ENCODE assay signal across 22 cellular contexts in the genomic region with DNA sequence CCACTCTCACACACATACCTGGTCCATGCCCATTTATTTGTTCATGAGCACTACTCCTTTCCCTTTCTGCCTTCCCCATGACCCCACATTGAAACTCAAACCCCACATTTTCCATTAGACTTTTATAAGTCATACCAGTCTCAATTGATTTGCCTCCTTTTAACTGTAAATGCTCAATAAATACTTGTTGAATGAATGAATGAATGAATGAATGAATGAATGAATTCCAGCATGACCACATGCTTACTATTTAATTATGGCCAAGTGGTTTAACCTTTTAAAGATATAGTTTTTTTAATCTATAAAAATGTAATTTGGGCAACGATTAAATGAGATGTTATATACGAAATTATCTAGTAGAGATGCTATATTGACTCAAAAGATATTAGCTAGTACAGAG. TPM values are rescaled to one million over a fixed set of nuclear protein-coding genes. Genes with fewer than 3 reads are reported as not detected.
DNase-seq lines count a peak whose midpoint lies in the region; ATAC-seq, FAIRE-seq and TF ChIP-seq lines count a peak whose summit lies in the region.
"Had no signal": no experiment of that assay in that cellular context is flagged by ENCODE, and none has a peak within 500 bp of the region (broad histone marks: within the 10 kb centered on the region; RNA-seq: fewer than 3 reads in every experiment).

No MANE protein-coding gene starts in this region.

- peak overlapping the region; percentile 11 to 91 (median 55) for H3K27ac Mint-ChIP-seq in nephron
- no peak overlapping the region for H3K27ac Mint-ChIP-seq in HFFc6
- H3K27ac Mint-ChIP-seq: activated CD8-positive, alpha-beta T cell treated with anti-CD3 and anti-CD28 coated beads for 36 hours; activated T-helper 17 cell treated with anti-CD3 and anti-CD28 coated beads, Interleukin-2, amount 50 U/mL, for 72 hours; memory B cell had no signal

- ATAC-seq in Right ventricle myocardium inferior (no peak), GM18517 (IDR thresholded peaks at IDR 0.05; ENCODE audit: unreplicated experiment) (no peak)
- ATAC-seq: activated CD8-positive, alpha-beta T cell treated with anti-CD3 and anti-CD28 coated beads for 36 hours; activated T-helper 17 cell treated with anti-CD3 and anti-CD28 coated beads, Interleukin-2, amount 50 U/mL, for 72 hours had no signal

- no peak overlapping the region for H3K4me3 ChIP-seq in stomach
- H3K4me3 ChIP-seq: upper lobe of left lung had no signal

- no peak for TF ChIP-seq POLR2A in stomach (IDR thresholded peaks at IDR 0.05)

- TF ChIP-seq CTCF in nephron (IDR thresholded peaks at IDR 0.05; ENCODE audit: unreplicated experiment in 3 of 3) (no peak), stomach (IDR thresholded peaks at IDR 0.05) (no peak), HFFc6 (IDR thresholded peaks at IDR 0.05) (no peak)

- H3K27me3 Mint-ChIP-seq in nephron (ENCODE audit: low read depth) (no peaks in the 10 kb centered on the region), HFFc6 (ENCODE audit: insufficient read depth) (no peaks in the 10 kb centered on the region; the same call in 1 of the 2 replicates)
- H3K27me3 Mint-ChIP-seq: activated CD8-positive, alpha-beta T cell treated with anti-CD3 and anti-CD28 coated beads for 36 hours; activated T-helper 17 cell treated with anti-CD3 and anti-CD28 coated beads, Interleukin-2, amount 50 U/mL, for 72 hours had no signal

- no peaks in the 10 kb centered on the region for H3K36me3 Mint-ChIP-seq in nephron (ENCODE audit: low read depth)
- H3K36me3 Mint-ChIP-seq in HFFc6 (ENCODE audit: low read depth): no peaks in the 10 kb centered on the region
- H3K36me3 Mint-ChIP-seq: memory B cell had no signal

- H3K9me3 Mint-ChIP-seq in nephron (no peaks in the 10 kb centered on the region), HFFc6 (no peaks in the 10 kb centered on the region)
- H3K9me3 Mint-ChIP-seq: activated CD8-positive, alpha-beta T cell treated with anti-CD3 and anti-CD28 coated beads for 36 hours; activated T-helper 17 cell treated with anti-CD3 and anti-CD28 coated beads, Interleukin-2, amount 50 U/mL, for 72 hours; memory B cell had no signal

- intact Hi-C loops in stomach (cut with DNase I; ENCODE audit: low total_unique reads): no loop called here
- intact Hi-C loops in Right ventricle myocardium inferior (cut with DNase I): no loop called here

- no peaks in the 10 kb centered on the region for H3K9me3 ChIP-seq in stomach
- H3K9me3 ChIP-seq: neutrophil, upper lobe of left lung had no signal

- H3K4me1 ChIP-seq in stomach: peaks cover 13 to 52% (median 25%) of the 10 kb centered on the region in 4 donors

- peak; percentile 11 for FAIRE-seq in RCC 7860 (lab: Jason Lieb, UNC)
- FAIRE-seq: colon had no signal

- no peak for DNase-seq in RCC 7860 (ENCODE audit: low spot score)
- no peak for DNase-seq in epithelial cell of prostate (ENCODE audit: low read depth, low spot score)
- DNase-seq in stomach: no peak
- no peak for DNase-seq in Right ventricle myocardium inferior (ENCODE audit: missing footprints)
- no peak for DNase-seq in HFFc6
- DNase-seq: activated CD4-positive, alpha-beta T cell treated with anti-CD3 and anti-CD28 coated beads for 1 hour; activated CD8-positive, alpha-beta T cell treated with anti-CD3 and anti-CD28 coated beads for 36 hours; activated naive CD4-positive, alpha-beta T cell treated with anti-CD3 and anti-CD28 coated beads, Interleukin-2, amount 50 U/mL, for 16 hours; amniotic stem cell; effector CD8-positive, alpha-beta T cell; head of caudate nucleus; left colon; NCI-H1092 treated with DMSO at 0.1 percent for 48 hours; NCI-H187; stimulated activated CD8-positive, alpha-beta memory T cell treated with anti-CD3 and anti-CD28 coated beads, Interleukin-4, amount 100 ng/mL, for 48 hours; upper lobe of left lung had no signal

- 68 to 75% (median 72%) methylated on average over 2 of the region's 2 CpGs for WGBS in stomach, 5 donors

- no peaks in the 10 kb centered on the region for H3K36me3 ChIP-seq in stomach
- H3K36me3 ChIP-seq: neutrophil, upper lobe of left lung had no signal

- H3K4me1 Mint-ChIP-seq in nephron (peaks cover 28% of the 10 kb centered on the region), HFFc6 (ENCODE audit: low read depth) (peaks cover 86% of the 10 kb centered on the region)
- H3K4me1 Mint-ChIP-seq: memory B cell had no signal

- H3K27me3 ChIP-seq in stomach: no peaks in the 10 kb centered on the region
- H3K27me3 ChIP-seq: neutrophil, upper lobe of left lung had no signal

- no peak for TF ChIP-seq EP300 in stomach (IDR thresholded peaks at IDR 0.05)

- H3K27ac ChIP-seq in epithelial cell of prostate: peak overlapping the region; percentile 92
- peak overlapping the region in 2 of 5 donors; percentile 52 to 77 for H3K27ac ChIP-seq in stomach
- H3K27ac ChIP-seq: neutrophil, upper lobe of left lung had no signal

- H3K4me3 Mint-ChIP-seq in nephron (no peak overlapping the region), HFFc6 (no peak overlapping the region)
- H3K4me3 Mint-ChIP-seq: activated CD8-positive, alpha-beta T cell treated with anti-CD3 and anti-CD28 coated beads for 36 hours; activated T-helper 17 cell treated with anti-CD3 and anti-CD28 coated beads, Interleukin-2, amount 50 U/mL, for 72 hours; memory B cell had no signal

RNA-seq across cellular contexts. Expression of gene GRAMD2B, which starts 54.1 kb away (rescaled TPM):
- total RNA-seq in stomach (10 to 100 TPM; 18.8 to 69.6 (median 47.5) TPM), Right ventricle myocardium inferior (29.3 TPM)
- 10 to 100 TPM in 1 of 3 donors, 1 to 10 TPM in 2; 5.7 to 12.8 (median 6.5) TPM for polyA plus RNA-seq in stomach
- total RNA-seq in HFFc6 (2021; fragmentation: NEBNext Ultra II Directional; extraction: Animal tissue kit (Norgen Biotek cat#: 25700)): 100 to 1,000 TPM in 2 of 6 experiments, 10 to 100 TPM in 4; 69.2 to 154 (median 80.5) TPM
